In genomic region chr5:177444106-177445051, GRCh38 we compare ENCODE assay signal across 7 cellular contexts. TPM values are rescaled to one million over a fixed set of nuclear protein-coding genes. Genes with fewer than 3 reads are reported as not detected.
A peak's percentile ranks its signal among the peaks of the same experiment; 100 is the strongest.
DNase-seq lines count a peak whose midpoint lies in the region; ATAC-seq and TF ChIP-seq lines count a peak whose summit lies in the region.
"Had no signal": no experiment of that assay in that cellular context is flagged by ENCODE, and none has a peak within 500 bp of the region (broad histone marks: within the 10 kb centered on the region; RNA-seq: fewer than 3 reads in every experiment).

No MANE protein-coding gene starts in this region.

- TF ChIP-seq CTCF in progenitor cell of endocrine pancreas (IDR thresholded peaks at IDR 0.05; ENCODE audit: unreplicated experiment) (no peak), foreskin fibroblast (IDR thresholded peaks at IDR 0.05; ENCODE audit: low read depth, low read length) (no peak)

- no peak for DNase-seq in activated naive CD4-positive, alpha-beta T cell treated with anti-CD3 and anti-CD28 coated beads, Interleukin-2, amount 10 ng/mL, durations not matched to agents 7 days and 5 days
- no peak for DNase-seq in activated naive CD4-positive, alpha-beta T cell (lab: John Stamatoyannopoulos, UW)
- no peak for DNase-seq in activated CD8-positive, alpha-beta T cell treated with anti-CD3 and anti-CD28 coated beads, Interleukin-2, amount 10 ng/mL, durations not matched to agents 7 days and 5 days
- no peak for DNase-seq in progenitor cell of endocrine pancreas (ENCODE audit: low spot score, unreplicated experiment)
- no peak for DNase-seq in foreskin fibroblast
- no peak for DNase-seq in kidney glomerular epithelial cell (lab: John Stamatoyannopoulos, UW)

- CTCF ChIA-PET in activated naive CD4-positive, alpha-beta T cell treated with anti-CD3 and anti-CD28 coated beads, Interleukin-2, amount 10 ng/mL, durations not matched to agents 7 days and 5 days (lab: Charles Lee), result interaction anchor here (1.0 to 8.3 kb wide), 6 partner anchors 11 to 55 kb away, joined by 4 to 104 read pairs (median 24); partner anchors contain the start of genes GRK6 and PFN3
- CTCF ChIA-PET in activated CD8-positive, alpha-beta T cell treated with anti-CD3 and anti-CD28 coated beads, Interleukin-2, amount 10 ng/mL, durations not matched to agents 7 days and 5 days (lab: Charles Lee), result interaction anchor here (1.1 to 9.0 kb wide), 11 partner anchors 8 to 135 kb away, joined by 3 to 177 read pairs (median 11); no protein-coding TSS in a partner anchor

- ATAC-seq in activated CD8-positive, alpha-beta T cell treated with anti-CD3 and anti-CD28 coated beads, Interleukin-2, amount 10 ng/mL, durations not matched to agents 7 days and 5 days, result no peak

- peaks cover 69% of the 10 kb centered on the region for H3K4me1 Mint-ChIP-seq in activated naive CD4-positive, alpha-beta T cell treated with anti-CD3 and anti-CD28 coated beads, Interleukin-2, amount 10 ng/mL, durations not matched to agents 7 days and 5 days
- peaks cover 55% of the 10 kb centered on the region for H3K4me1 Mint-ChIP-seq in activated CD8-positive, alpha-beta T cell treated with anti-CD3 and anti-CD28 coated beads, Interleukin-2, amount 10 ng/mL, durations not matched to agents 7 days and 5 days (ENCODE audit: low read depth)
- H3K4me1 Mint-ChIP-seq in progenitor cell of endocrine pancreas (ENCODE audit: low read depth), result peaks cover 13% of the 10 kb centered on the region

- POLR2A ChIA-PET in activated CD8-positive, alpha-beta T cell treated with anti-CD3 and anti-CD28 coated beads, Interleukin-2, amount 10 ng/mL, durations not matched to agents 7 days and 5 days (lab: Charles Lee), result interaction anchor here (0.6 to 19.4 kb wide), 9 partner anchors 13 to 58 kb away, joined by 3 to 245 read pairs (median 4); partner anchors contain the start of gene GRK6

- H3K4me3 ChIP-seq in foreskin fibroblast (ENCODE audit: low read depth in 1 of 2, low read length in 2 of 2), result no peak overlapping the region

- H3K9me3 Mint-ChIP-seq in activated naive CD4-positive, alpha-beta T cell treated with anti-CD3 and anti-CD28 coated beads, Interleukin-2, amount 10 ng/mL, durations not matched to agents 7 days and 5 days, result no peaks in the 10 kb centered on the region
- H3K9me3 Mint-ChIP-seq in activated CD8-positive, alpha-beta T cell treated with anti-CD3 and anti-CD28 coated beads, Interleukin-2, amount 10 ng/mL, durations not matched to agents 7 days and 5 days (ENCODE audit: insufficient read depth), result no peaks in the 10 kb centered on the region
- H3K9me3 Mint-ChIP-seq in progenitor cell of endocrine pancreas (ENCODE audit: low read depth), result no peaks in the 10 kb centered on the region

- H3K27ac Mint-ChIP-seq in activated naive CD4-positive, alpha-beta T cell treated with anti-CD3 and anti-CD28 coated beads, Interleukin-2, amount 10 ng/mL, durations not matched to agents 7 days and 5 days, result peak overlapping the region; percentile 88
- H3K27ac Mint-ChIP-seq in activated CD8-positive, alpha-beta T cell treated with anti-CD3 and anti-CD28 coated beads, Interleukin-2, amount 10 ng/mL, durations not matched to agents 7 days and 5 days, result peak overlapping the region; percentile 65
- H3K27ac Mint-ChIP-seq in progenitor cell of endocrine pancreas, result no peak overlapping the region

- H3K27me3 Mint-ChIP-seq in activated naive CD4-positive, alpha-beta T cell treated with anti-CD3 and anti-CD28 coated beads, Interleukin-2, amount 10 ng/mL, durations not matched to agents 7 days and 5 days, result peaks cover 24% of the 10 kb centered on the region
- peaks cover 6% of the 10 kb centered on the region for H3K27me3 Mint-ChIP-seq in activated CD8-positive, alpha-beta T cell treated with anti-CD3 and anti-CD28 coated beads, Interleukin-2, amount 10 ng/mL, durations not matched to agents 7 days and 5 days (ENCODE audit: low read depth)
- H3K27me3 Mint-ChIP-seq in progenitor cell of endocrine pancreas, result peaks cover 13% of the 10 kb centered on the region

- H3K4me3 Mint-ChIP-seq in activated naive CD4-positive, alpha-beta T cell treated with anti-CD3 and anti-CD28 coated beads, Interleukin-2, amount 10 ng/mL, durations not matched to agents 7 days and 5 days, result peak overlapping the region; percentile 64
- no peak overlapping the region for H3K4me3 Mint-ChIP-seq in activated CD8-positive, alpha-beta T cell treated with anti-CD3 and anti-CD28 coated beads, Interleukin-2, amount 10 ng/mL, durations not matched to agents 7 days and 5 days
- peak overlapping the region; percentile 67 for H3K4me3 Mint-ChIP-seq in progenitor cell of endocrine pancreas (ENCODE audit: low read depth)

- H3K36me3 Mint-ChIP-seq in activated naive CD4-positive, alpha-beta T cell treated with anti-CD3 and anti-CD28 coated beads, Interleukin-2, amount 10 ng/mL, durations not matched to agents 7 days and 5 days, result peaks cover 32% of the 10 kb centered on the region
- H3K36me3 Mint-ChIP-seq in activated CD8-positive, alpha-beta T cell treated with anti-CD3 and anti-CD28 coated beads, Interleukin-2, amount 10 ng/mL, durations not matched to agents 7 days and 5 days (ENCODE audit: low read depth), result peaks cover 31% of the 10 kb centered on the region
- peaks cover 4% of the 10 kb centered on the region for H3K36me3 Mint-ChIP-seq in progenitor cell of endocrine pancreas (ENCODE audit: insufficient read depth)

RNA-seq across cellular contexts. Expression of gene PRR7, which starts 2.2 kb away (rescaled TPM):
- 10 to 100 TPM in 1 of 2 experiments, 1 to 10 TPM in 1; 9.8 to 11.6 TPM for total RNA-seq in activated CD8-positive, alpha-beta T cell treated with anti-CD3 and anti-CD28 coated beads, Interleukin-2, amount 10 ng/mL, durations not matched to agents 7 days and 5 days
- 11.7 and 13.1 TPM in 2 replicates for total RNA-seq in progenitor cell of endocrine pancreas

RNA-seq across cellular contexts. Expression of gene GRK6, which starts 17.9 kb away (rescaled TPM):
- total RNA-seq in activated CD8-positive, alpha-beta T cell treated with anti-CD3 and anti-CD28 coated beads, Interleukin-2, amount 10 ng/mL, durations not matched to agents 7 days and 5 days, result 100 to 1,000 TPM; 206 to 213 TPM
- total RNA-seq in progenitor cell of endocrine pancreas, result 40.2 and 43.0 TPM in 2 replicates

RNA-seq across cellular contexts. Expression of gene DBN1, which starts 29.1 kb away (rescaled TPM):
- 100 to 1,000 TPM in 1 of 2 experiments, 10 to 100 TPM in 1; 92.9 to 104 TPM for total RNA-seq in activated CD8-positive, alpha-beta T cell treated with anti-CD3 and anti-CD28 coated beads, Interleukin-2, amount 10 ng/mL, durations not matched to agents 7 days and 5 days
- 396 and 422 TPM in 2 replicates for total RNA-seq in progenitor cell of endocrine pancreas

RNA-seq across cellular contexts. Expression of gene F12, which starts 35.0 kb away (rescaled TPM):
- total RNA-seq in activated CD8-positive, alpha-beta T cell treated with anti-CD3 and anti-CD28 coated beads, Interleukin-2, amount 10 ng/mL, durations not matched to agents 7 days and 5 days, result 1 to 10 TPM; 3.2 to 3.5 TPM
- 4.0 and 4.7 TPM in 2 replicates for total RNA-seq in progenitor cell of endocrine pancreas

RNA-seq across cellular contexts. Expression of gene PFN3, which starts 43.9 kb away (rescaled TPM):
- total RNA-seq in activated CD8-positive, alpha-beta T cell treated with anti-CD3 and anti-CD28 coated beads, Interleukin-2, amount 10 ng/mL, durations not matched to agents 7 days and 5 days, result not detected
- total RNA-seq in progenitor cell of endocrine pancreas, result not detected in 2 replicates
- total RNA-seq: dermis microvascular lymphatic vessel endothelial cell had no signal
